Comparison of ENCODE assay signal across 8 cellular contexts in genomic region chr6:167094436-167094819, GRCh38. TPM values are rescaled to one million over a fixed set of nuclear protein-coding genes. Genes with fewer than 3 reads are reported as not detected.
DNase-seq lines count a peak whose midpoint lies in the region; ATAC-seq and TF ChIP-seq lines count a peak whose summit lies in the region.

No MANE protein-coding gene starts in this region.

- H3K9ac ChIP-seq in Karpas-422 (ENCODE audit: low read length) = no peak overlapping the region

- H3K4me1 Mint-ChIP-seq in mesothelial cell of epicardium = peaks cover 24% of the 10 kb centered on the region

- H3K27me3 ChIP-seq in Karpas-422 (ENCODE audit: low read length) = no peaks in the 10 kb centered on the region
- no peaks in the 10 kb centered on the region for H3K27me3 ChIP-seq in suprapubic skin

- peak; percentile 71 for DNase-seq in Karpas-422
- no peak for DNase-seq in mesothelial cell of epicardium (ENCODE audit: low spot score in 2 of 2, unreplicated experiment in 2 of 2)
- no peak for DNase-seq in COR-L47 (lab: John Stamatoyannopoulos, UW)
- no peak for DNase-seq in AG08395 (ENCODE audit: low spot score)
- no peak for DNase-seq in suprapubic skin (ENCODE audit: low spot score in 2 of 2)
- DNase-seq in T-helper 1 cell = no peak

- no peak overlapping the region for H2AFZ ChIP-seq in Karpas-422 (ENCODE audit: low read length)

- no peak for TF ChIP-seq POLR2A in suprapubic skin (IDR thresholded peaks at IDR 0.05)

- no peak for TF ChIP-seq EP300 in suprapubic skin (IDR thresholded peaks at IDR 0.05)

- H4K20me1 ChIP-seq in Karpas-422 (ENCODE audit: insufficient read depth, low read depth, low read length) = no peaks in the 10 kb centered on the region; the same call in 1 of the 2 replicates

- no peak overlapping the region for H3K4me3 Mint-ChIP-seq in mesothelial cell of epicardium

- H3K4me3 ChIP-seq in Karpas-422 (ENCODE audit: low read length) (no peak overlapping the region), suprapubic skin (no peak overlapping the region)

- H3K27ac Mint-ChIP-seq in mesothelial cell of epicardium = peak overlapping the region; percentile 19

- no peak overlapping the region for H3K27ac ChIP-seq in Karpas-422 (ENCODE audit: low read length)
- no peak overlapping the region for H3K27ac ChIP-seq in suprapubic skin

- no peaks in the 10 kb centered on the region for H3K36me3 Mint-ChIP-seq in mesothelial cell of epicardium

- no peak for TF ChIP-seq CTCF in mesothelial cell of epicardium (IDR thresholded peaks at IDR 0.05; ENCODE audit: unreplicated experiment)
- TF ChIP-seq CTCF in suprapubic skin (IDR thresholded peaks at IDR 0.05) = no peak

- H3K9me2 ChIP-seq in Karpas-422 (replicated peaks; ENCODE audit: insufficient read depth, low read length) = no peaks in the 10 kb centered on the region

- peak; percentile 13 for ATAC-seq in GM18520 (IDR thresholded peaks at IDR 0.05; ENCODE audit: unreplicated experiment)
- ATAC-seq in GM21717 (IDR thresholded peaks at IDR 0.05; ENCODE audit: unreplicated experiment) = peak; percentile 12

- H3K9me3 Mint-ChIP-seq in mesothelial cell of epicardium = no peaks in the 10 kb centered on the region

- H3K36me3 ChIP-seq in Karpas-422 (ENCODE audit: insufficient read depth, low read length) = no peaks in the 10 kb centered on the region
- H3K36me3 ChIP-seq in suprapubic skin = no peaks in the 10 kb centered on the region

- H3K9me3 ChIP-seq in Karpas-422 (ENCODE audit: low read length) (no peaks in the 10 kb centered on the region), suprapubic skin (no peaks in the 10 kb centered on the region)

- H3K27me3 Mint-ChIP-seq in mesothelial cell of epicardium (ENCODE audit: low read depth) = no peaks in the 10 kb centered on the region

- H3K4me2 ChIP-seq in Karpas-422 (ENCODE audit: low read depth, low read length, poor library complexity, severe bottlenecking) = no peak overlapping the region

- H3K79me2 ChIP-seq in Karpas-422 (ENCODE audit: low read length) = no peaks in the 10 kb centered on the region

- 85% methylated on average over 12 of the region's 12 CpGs for WGBS in suprapubic skin

- peaks cover 32% of the 10 kb centered on the region for H3K4me1 ChIP-seq in Karpas-422 (ENCODE audit: low read length)
- H3K4me1 ChIP-seq in suprapubic skin = peaks cover 9% of the 10 kb centered on the region

RNA-seq across cellular contexts. Expression of gene CCR6, which starts 28.5 kb away (rescaled TPM):
- not detected in 2 replicates for total RNA-seq in Karpas-422 (2014; rRNA removed; shearing (Covaris generic); ENCODE audit: low replicate concordance)
- total RNA-seq in mesothelial cell of epicardium = not detected in 3 replicates
- total RNA-seq in suprapubic skin = 1 to 10 TPM in 3 of 4 donors, under 1 TPM in 1; 0.98 to 2.4 (median 1.2) TPM
